Comparison of ENCODE assay signal across 8 cellular contexts in genomic region chr2:42089340-42089925, GRCh38. TPM values are rescaled to one million over a fixed set of nuclear protein-coding genes. Genes with fewer than 3 reads are reported as not detected.
DNase-seq lines count a peak whose midpoint lies in the region; ATAC-seq and TF ChIP-seq lines count a peak whose summit lies in the region.

No MANE protein-coding gene starts in this region.

- peaks cover 8% of the 10 kb centered on the region; the same call in 1 of the 2 replicates for H3K4me1 ChIP-seq in Karpas-422 (ENCODE audit: low read length)

- POLR2A ChIA-PET in activated B cell treated with CpG ODN at 0.5 μM for 24 hours (lab: Charles Lee), result no interaction called here
- POLR2A ChIA-PET in naive thymus-derived CD8-positive, alpha-beta T cell (lab: Charles Lee), result no interaction called here

- peak; percentile 82 for ATAC-seq in activated B cell treated with CpG ODN at 0.5 μM for 24 hours (ENCODE audit: low read depth)
- ATAC-seq in naive thymus-derived CD8-positive, alpha-beta T cell, result peak; percentile 33 to 81

- H3K79me2 ChIP-seq in Karpas-422 (ENCODE audit: low read length), result no peaks in the 10 kb centered on the region

- no peaks in the 10 kb centered on the region; the same call in 1 of the 2 replicates for H3K27me3 ChIP-seq in H7 (ENCODE audit: control insufficient read depth, insufficient read depth, low read length)
- H3K27me3 ChIP-seq in Karpas-422 (ENCODE audit: low read length), result no peaks in the 10 kb centered on the region

- CTCF ChIA-PET in activated B cell treated with CpG ODN at 0.5 μM for 24 hours (lab: Charles Lee), result interaction anchor here (0.7 to 12.3 kb wide), 4 partner anchors 111 to 248 kb away, joined by 3 to 312 read pairs (median 6); no protein-coding TSS in a partner anchor

- no peak overlapping the region for H3K9ac ChIP-seq in Karpas-422 (ENCODE audit: low read length)

- H3K27ac Mint-ChIP-seq in activated B cell treated with CpG ODN at 0.5 μM for 24 hours, result no peak overlapping the region
- peak overlapping the region in 2 of 10 donors; percentile 30 to 68 for H3K27ac Mint-ChIP-seq in naive thymus-derived CD8-positive, alpha-beta T cell

- H3K27me3 Mint-ChIP-seq in activated B cell treated with CpG ODN at 0.5 μM for 24 hours, result peaks cover 8% of the 10 kb centered on the region
- peaks cover 0 to 13% (median 5%) of the 10 kb centered on the region in 5 donors for H3K27me3 Mint-ChIP-seq in naive thymus-derived CD8-positive, alpha-beta T cell

- no peak overlapping the region for H3K4me3 ChIP-seq in H7 (ENCODE audit: insufficient read depth, low read depth, low read length)
- H3K4me3 ChIP-seq in Karpas-422 (ENCODE audit: low read length), result no peak overlapping the region

- H2AFZ ChIP-seq in Karpas-422 (ENCODE audit: low read length), result no peak overlapping the region

- no peaks in the 10 kb centered on the region for H3K36me3 Mint-ChIP-seq in activated B cell treated with CpG ODN at 0.5 μM for 24 hours (ENCODE audit: low read depth)
- peaks cover 0 to 2% (median 0%) of the 10 kb centered on the region in 3 donors for H3K36me3 Mint-ChIP-seq in naive thymus-derived CD8-positive, alpha-beta T cell

- H3K4me2 ChIP-seq in Karpas-422 (ENCODE audit: low read depth, low read length, poor library complexity, severe bottlenecking), result no peak overlapping the region

- intact Hi-C loops in activated B cell treated with CpG ODN at 0.5 μM for 24 hours (cut with micrococcal nuclease), result loop anchor here (10.0 kb wide), 1 partner anchor 135 kb away; no protein-coding TSS in a partner anchor

- no peaks in the 10 kb centered on the region for H3K9me3 ChIP-seq in Karpas-422 (ENCODE audit: low read length)

- no peaks in the 10 kb centered on the region for H4K20me1 ChIP-seq in Karpas-422 (ENCODE audit: insufficient read depth, low read depth, low read length)

- H3K9me2 ChIP-seq in Karpas-422 (replicated peaks; ENCODE audit: insufficient read depth, low read length), result no peaks in the 10 kb centered on the region

- H3K27ac ChIP-seq in Karpas-422 (ENCODE audit: low read length), result no peak overlapping the region

- H3K36me3 ChIP-seq in H7 (replicated peaks; ENCODE audit: control insufficient read depth, insufficient read depth, low read length) (no peaks in the 10 kb centered on the region), Karpas-422 (ENCODE audit: insufficient read depth, low read length) (no peaks in the 10 kb centered on the region)

- H3K9me3 Mint-ChIP-seq in activated B cell treated with CpG ODN at 0.5 μM for 24 hours, result no peaks in the 10 kb centered on the region
- no peaks in the 10 kb centered on the region for H3K9me3 Mint-ChIP-seq in naive thymus-derived CD8-positive, alpha-beta T cell

- peaks cover 5% of the 10 kb centered on the region for H3K4me1 Mint-ChIP-seq in activated B cell treated with CpG ODN at 0.5 μM for 24 hours
- H3K4me1 Mint-ChIP-seq in naive thymus-derived CD8-positive, alpha-beta T cell, result peaks cover 4 to 13% (median 5%) of the 10 kb centered on the region in 4 donors

- H3K4me3 Mint-ChIP-seq in activated B cell treated with CpG ODN at 0.5 μM for 24 hours, result no peak overlapping the region
- no peak overlapping the region for H3K4me3 Mint-ChIP-seq in naive thymus-derived CD8-positive, alpha-beta T cell

- DNase-seq in H7 (peak; percentile 84), Karpas-422 (peak; percentile 89), activated B cell treated with CpG ODN at 0.5 μM for 24 hours (peak; percentile 52), ecto neural progenitor cell (ENCODE audit: low spot score) (peak; percentile 81), superior temporal gyrus (ENCODE audit: extremely low spot score) (no peak), NCI-H1436 (lab: John Stamatoyannopoulos, UW) (no peak)
- DNase-seq in naive thymus-derived CD8-positive, alpha-beta T cell, result peak in 8 of 10 donors; percentile 32 to 78 (median 54)

- TF ChIP-seq CTCF in GM12873 (IDR thresholded peaks at IDR 0.05; ENCODE audit: insufficient read depth, low read depth, low read length, missing control alignments) (peak; percentile 80), activated B cell treated with CpG ODN at 0.5 μM for 24 hours (IDR thresholded peaks at IDR 0.05) (no peak)

RNA-seq across cellular contexts. Expression of gene PKDCC, which starts 41.6 kb away (rescaled TPM):
- total RNA-seq in H7 (2014; rRNA removed; shearing (Covaris generic)), result 90.2 and 176 TPM in 2 replicates
- total RNA-seq in Karpas-422 (2014; rRNA removed; shearing (Covaris generic); ENCODE audit: low replicate concordance), result not detected in 2 replicates
- total RNA-seq in activated B cell treated with CpG ODN at 0.5 μM for 24 hours, result 0.24 TPM in 1 of 2 replicates, not detected in the other
- not detected for total RNA-seq in naive thymus-derived CD8-positive, alpha-beta T cell
- polyA plus RNA-seq in naive thymus-derived CD8-positive, alpha-beta T cell, result not detected

Comparison
In these comparisons a context has a peak if more than half of its experiments do, and no peak if none do; other contexts are left out.
1. DNase-seq: peak in H7 (single experiment), Karpas-422 (single experiment), activated B cell treated with CpG ODN at 0.5 μM for 24 hours (single experiment), ecto neural progenitor cell (single experiment) and naive thymus-derived CD8-positive, alpha-beta T cell (8 of 10); none in superior temporal gyrus (single experiment) and NCI-H1436 (single experiment).
2. RNA of gene PKDCC, which starts 41.6 kb away (total RNA-seq): 90.2 to 176 TPM in H7; not detected in Karpas-422, 0.24 TPM in activated B cell treated with CpG ODN at 0.5 μM for 24 hours and not detected in naive thymus-derived CD8-positive, alpha-beta T cell; every median in the first group is over 10 times any median in the second.